ENCODE assay signal across 20 cellular contexts in genomic region chr7:33444501-33444900, GRCh38.
DNase-seq lines count a peak whose midpoint lies in the region; ATAC-seq, FAIRE-seq and TF ChIP-seq lines count a peak whose summit lies in the region.
"Had no signal": no experiment of that assay in that cellular context is flagged by ENCODE, and none has a peak within 500 bp of the region (broad histone marks: within the 10 kb centered on the region; RNA-seq: fewer than 3 reads in every experiment).

No MANE protein-coding gene starts in this region.

- peak; percentile 41 for FAIRE-seq in endometrium (lab: Jason Lieb, UNC)

- no peak overlapping the region for H3K27ac ChIP-seq in caudate nucleus (ENCODE audit: low read depth, low read length)
- H3K27ac ChIP-seq: cardiac muscle cell, neural progenitor cell, right lobe of liver, tibial artery had no signal

- ATAC-seq in GM18907 (IDR thresholded peaks at IDR 0.05; ENCODE audit: unreplicated experiment) = no peak
- ATAC-seq in GM18519 (IDR thresholded peaks at IDR 0.05; ENCODE audit: low FRiP score, unreplicated experiment) = no peak
- ATAC-seq: activated naive CD4-positive, alpha-beta T cell treated with anti-CD3 and anti-CD28 coated beads, Interleukin-2, amount 50 U/mL, for 72 hours had no signal

- no peak overlapping the region for H3K4me3 ChIP-seq in AG10803 (ENCODE audit: low read length)
- H3K4me3 ChIP-seq: cardiac muscle cell, MG63, neural progenitor cell, right lobe of liver, tibial artery had no signal

- DNase-seq in AG10803 (ENCODE audit: low read depth) (peak; percentile 59), NCI-H1105 (lab: John Stamatoyannopoulos, UW) (peak; percentile 64), mucosa of gallbladder (ENCODE audit: low spot score) (peak; percentile 38), NOMO-1 treated with DMSO at 0.1 percent for 48 hours (lab: John Stamatoyannopoulos, UW; ENCODE audit: unreplicated experiment) (no peak), caudate nucleus (lab: John Stamatoyannopoulos, UW) (no peak)
- DNase-seq: activated CD4-positive, alpha-beta T cell treated with anti-CD3 and anti-CD28 coated beads, Interleukin-2, amount 50 U/mL, for 4 hours; activated T-cell treated with anti-CD3 and anti-CD28 coated beads, Interleukin-2, amount 50 U/mL, for 1 hour; effector memory CD4-positive, alpha-beta T cell; mammary epithelial cell; MG63; NCI-H1930; right lobe of liver; stimulated activated CD4-positive, alpha-beta T cell treated with anti-CD3 and anti-CD28 coated beads, Interleukin-4, amount 100 ng/mL, for 4 hours had no signal

- TF ChIP-seq CTCF in AG10803 (conservative IDR thresholded peaks at IDR 0.05; ENCODE audit: low read length) = no peak

Comparison
In these comparisons a context has a peak if more than half of its experiments do, and no peak if none do; other contexts are left out.
1. DNase-seq: peak in AG10803 (single experiment), NCI-H1105 (single experiment) and mucosa of gallbladder (single experiment); none in NOMO-1 treated with DMSO at 0.1 percent for 48 hours (single experiment) and caudate nucleus (0 of 61).